8 cellular contexts compared by ENCODE assay signal in genomic region chr20:63641146-63641791, GRCh38. TPM values are rescaled to one million over a fixed set of nuclear protein-coding genes. Genes with fewer than 3 reads are reported as not detected.
DNase-seq lines count a peak whose midpoint lies in the region; ATAC-seq and TF ChIP-seq lines count a peak whose summit lies in the region.

No MANE protein-coding gene starts in this region.

- no peaks in the 10 kb centered on the region for H3K9me3 ChIP-seq in Loucy (ENCODE audit: insufficient read depth, low read depth, low read length)

- H3K4me3 ChIP-seq in Loucy (ENCODE audit: low read length, poor library complexity, severe bottlenecking) (peak overlapping the region; percentile 51), kidney epithelial cell (ENCODE audit: low read depth, low read length) (peak overlapping the region; percentile 35)

- H3K9ac ChIP-seq in Loucy (ENCODE audit: low read depth, low read length, poor library complexity, severe bottlenecking) = peak overlapping the region; percentile 42

- peak; percentile 16 for ATAC-seq in GM19467 (IDR thresholded peaks at IDR 0.05; ENCODE audit: unreplicated experiment)
- ATAC-seq in GM18907 (IDR thresholded peaks at IDR 0.05; ENCODE audit: unreplicated experiment) = no peak

- H3K4me2 ChIP-seq in Loucy (ENCODE audit: low read depth, low read length, poor library complexity, severe bottlenecking) = peak overlapping the region; percentile 64

- H3K9me2 ChIP-seq in Loucy (replicated peaks; ENCODE audit: low read depth, low read length) = no peaks in the 10 kb centered on the region

- peak; percentile 71 for DNase-seq in activated naive CD8-positive, alpha-beta T cell treated with anti-CD3 and anti-CD28 coated beads for 36 hours
- DNase-seq in kidney epithelial cell (ENCODE audit: low read depth) (no peak), NCI-H1694 (lab: John Stamatoyannopoulos, UW) (no peak), RWPE1 (ENCODE audit: low spot score) (no peak)

- POLR2A ChIA-PET in RWPE1 (lab: Yijun Ruan, JAX; ENCODE audit: low non-redundant PET) = interaction anchor here (0.7 to 1.1 kb wide), 3 partner anchors 12 to 20 kb away, joined by 3 to 7 read pairs (median 3); partner anchors contain the start of gene RTEL1

- H3K9me3 Mint-ChIP-seq in activated naive CD8-positive, alpha-beta T cell treated with anti-CD3 and anti-CD28 coated beads for 36 hours = peaks cover 1% of the 10 kb centered on the region
- no peaks in the 10 kb centered on the region for H3K9me3 Mint-ChIP-seq in stimulated activated naive CD8-positive, alpha-beta T cell treated with anti-CD3 and anti-CD28 coated beads, Interleukin-15, Interleukin-2, amounts not matched to agents 100 ng/mL and 50 ng/mL, for 24 hours

- no peaks in the 10 kb centered on the region for H3K27me3 Mint-ChIP-seq in activated naive CD8-positive, alpha-beta T cell treated with anti-CD3 and anti-CD28 coated beads for 36 hours
- no peaks in the 10 kb centered on the region for H3K27me3 Mint-ChIP-seq in stimulated activated naive CD8-positive, alpha-beta T cell treated with anti-CD3 and anti-CD28 coated beads, Interleukin-15, Interleukin-2, amounts not matched to agents 100 ng/mL and 50 ng/mL, for 24 hours

- peaks cover 3% of the 10 kb centered on the region for H3K36me3 Mint-ChIP-seq in activated naive CD8-positive, alpha-beta T cell treated with anti-CD3 and anti-CD28 coated beads for 36 hours
- H3K36me3 Mint-ChIP-seq in stimulated activated naive CD8-positive, alpha-beta T cell treated with anti-CD3 and anti-CD28 coated beads, Interleukin-15, Interleukin-2, amounts not matched to agents 100 ng/mL and 50 ng/mL, for 24 hours (ENCODE audit: low read depth) = no peaks in the 10 kb centered on the region

- peak overlapping the region; percentile 80 for H3K27ac Mint-ChIP-seq in activated naive CD8-positive, alpha-beta T cell treated with anti-CD3 and anti-CD28 coated beads for 36 hours
- no peak overlapping the region for H3K27ac Mint-ChIP-seq in stimulated activated naive CD8-positive, alpha-beta T cell treated with anti-CD3 and anti-CD28 coated beads, Interleukin-15, Interleukin-2, amounts not matched to agents 100 ng/mL and 50 ng/mL, for 24 hours

- H3K4me3 Mint-ChIP-seq in activated naive CD8-positive, alpha-beta T cell treated with anti-CD3 and anti-CD28 coated beads for 36 hours = peak overlapping the region; percentile 75
- peak overlapping the region; percentile 62 for H3K4me3 Mint-ChIP-seq in stimulated activated naive CD8-positive, alpha-beta T cell treated with anti-CD3 and anti-CD28 coated beads, Interleukin-15, Interleukin-2, amounts not matched to agents 100 ng/mL and 50 ng/mL, for 24 hours

- peaks cover 15% of the 10 kb centered on the region for H3F3A ChIP-seq in Loucy (ENCODE audit: low read depth)

- H4K20me1 ChIP-seq in Loucy (ENCODE audit: insufficient read depth, low read length, poor library complexity, severe bottlenecking) = peaks cover 10% of the 10 kb centered on the region

- no peak overlapping the region for H3K27ac ChIP-seq in RWPE1

- CTCF ChIA-PET in RWPE1 (lab: Yijun Ruan, JAX) = interaction anchor here (0.5 to 2.1 kb wide), 9 partner anchors 9 to 1630 kb away, joined by 3 to 13 read pairs (median 3); partner anchors contain the start of gene PTK6

- H3K79me2 ChIP-seq in Loucy (ENCODE audit: insufficient read depth, low read length) = peaks cover 4% of the 10 kb centered on the region; the same call in 1 of the 2 replicates

- H3K36me3 ChIP-seq in Loucy (ENCODE audit: insufficient read depth, low read length) (peaks cover 4% of the 10 kb centered on the region; the same call in 1 of the 2 replicates), kidney epithelial cell (ENCODE audit: control insufficient read depth, insufficient read depth, low read length) (no peaks in the 10 kb centered on the region)

- no peak overlapping the region for H2AFZ ChIP-seq in Loucy (ENCODE audit: low read length)

- peaks cover 31% of the 10 kb centered on the region for H3K4me1 Mint-ChIP-seq in activated naive CD8-positive, alpha-beta T cell treated with anti-CD3 and anti-CD28 coated beads for 36 hours
- H3K4me1 Mint-ChIP-seq in stimulated activated naive CD8-positive, alpha-beta T cell treated with anti-CD3 and anti-CD28 coated beads, Interleukin-15, Interleukin-2, amounts not matched to agents 100 ng/mL and 50 ng/mL, for 24 hours (ENCODE audit: low read depth) = peaks cover 38% of the 10 kb centered on the region

- peaks cover 38% of the 10 kb centered on the region for H3K4me1 ChIP-seq in Loucy (ENCODE audit: insufficient read depth, low read length, poor library complexity, severe bottlenecking)

- H3K27me3 ChIP-seq in Loucy (ENCODE audit: insufficient read depth, low read length, poor library complexity, severe bottlenecking) = no peaks in the 10 kb centered on the region
- no peaks in the 10 kb centered on the region for H3K27me3 ChIP-seq in kidney epithelial cell (ENCODE audit: control insufficient read depth, insufficient read depth, low read length)

- no peak for TF ChIP-seq CTCF in Loucy (conservative IDR thresholded peaks at IDR 0.05; ENCODE audit: low read length)
- TF ChIP-seq CTCF in kidney epithelial cell (IDR thresholded peaks at IDR 0.05; ENCODE audit: insufficient read depth, low read length, poor library complexity, severe bottlenecking) = no peak
- no peak for TF ChIP-seq CTCF in RWPE1 (conservative IDR thresholded peaks at IDR 0.05; ENCODE audit: low read depth)

RNA-seq across cellular contexts. Expression of gene STMN3, which starts 12.0 kb away (rescaled TPM):
- 10 to 100 TPM; 10.2 to 11.7 TPM for total RNA-seq in activated naive CD8-positive, alpha-beta T cell treated with anti-CD3 and anti-CD28 coated beads for 36 hours
- total RNA-seq in kidney epithelial cell = 40.8 and 41.1 TPM in 2 replicates

RNA-seq across cellular contexts. Expression of gene GMEB2, which starts 14.4 kb away (rescaled TPM):
- total RNA-seq in activated naive CD8-positive, alpha-beta T cell treated with anti-CD3 and anti-CD28 coated beads for 36 hours = 10 to 100 TPM; 13.8 to 14.6 TPM
- 14.4 and 17.7 TPM in 2 replicates for total RNA-seq in kidney epithelial cell

RNA-seq across cellular contexts. Expression of gene RTEL1, which starts 16.8 kb away (rescaled TPM):
- total RNA-seq in activated naive CD8-positive, alpha-beta T cell treated with anti-CD3 and anti-CD28 coated beads for 36 hours = 10 to 100 TPM; 43.9 to 44.8 TPM
- total RNA-seq in kidney epithelial cell = 18.6 and 30.7 TPM in 2 replicates

RNA-seq across cellular contexts. Expression of gene TNFRSF6B, which starts 55.2 kb away (rescaled TPM):
- not detected for total RNA-seq in activated naive CD8-positive, alpha-beta T cell treated with anti-CD3 and anti-CD28 coated beads for 36 hours
- 97.0 and 119 TPM in 2 replicates for total RNA-seq in kidney epithelial cell
